ENCODE assay signal across 8 cellular contexts in genomic region chr11:40293655-40294342, GRCh38.
A peak's percentile ranks its signal among the peaks of the same experiment; 100 is the strongest.
DNase-seq lines count a peak whose midpoint lies in the region; ATAC-seq lines count a peak whose summit lies in the region.

No MANE protein-coding gene starts in this region.

- H3K27me3 ChIP-seq in Karpas-422 (ENCODE audit: low read length), result no peaks in the 10 kb centered on the region

- no peaks in the 10 kb centered on the region for H4K20me1 ChIP-seq in Karpas-422 (ENCODE audit: insufficient read depth, low read depth, low read length)

- no peak overlapping the region for H3K4me2 ChIP-seq in Karpas-422 (ENCODE audit: low read depth, low read length, poor library complexity, severe bottlenecking)

- H3K4me1 Mint-ChIP-seq in central memory CD8-positive, alpha-beta T cell, result no peaks in the 10 kb centered on the region

- H3K27me3 Mint-ChIP-seq in central memory CD8-positive, alpha-beta T cell, result no peaks in the 10 kb centered on the region

- H3K36me3 Mint-ChIP-seq in central memory CD8-positive, alpha-beta T cell (ENCODE audit: insufficient read depth), result peaks cover 2% of the 10 kb centered on the region

- no peak overlapping the region for H3K4me3 ChIP-seq in Karpas-422 (ENCODE audit: low read length)
- H3K4me3 ChIP-seq in skin epidermis, result peak overlapping the region; percentile 5 to 43 (median 24)

- no peaks in the 10 kb centered on the region for H3K4me1 ChIP-seq in Karpas-422 (ENCODE audit: low read length)

- H3K36me3 ChIP-seq in Karpas-422 (ENCODE audit: insufficient read depth, low read length), result no peaks in the 10 kb centered on the region

- peaks cover 5% of the 10 kb centered on the region for H3K9me3 ChIP-seq in Karpas-422 (ENCODE audit: low read length)

- peak; percentile 56 for DNase-seq in activated CD4-positive, alpha-beta T cell treated with anti-CD3 and anti-CD28 coated beads for 48 hours
- DNase-seq in activated CD4-positive, alpha-beta T cell treated with anti-CD3 and anti-CD28 coated beads for 4 hours, result no peak
- DNase-seq in H4 (ENCODE audit: low spot score), result peak; percentile 98
- DNase-seq in Karpas-422, result peak; percentile 79
- DNase-seq in SHP77 treated with DMSO at 0.1 percent for 48 hours (lab: John Stamatoyannopoulos, UW), result peak; percentile 64
- no peak for DNase-seq in central memory CD8-positive, alpha-beta T cell (ENCODE audit: low spot score in 2 of 2)
- peak; percentile 88 for DNase-seq in iris pigment epithelial cell (ENCODE audit: low read depth)

- peak overlapping the region; percentile 14 for H3K4me3 Mint-ChIP-seq in central memory CD8-positive, alpha-beta T cell

- no peak overlapping the region for H3K9ac ChIP-seq in Karpas-422 (ENCODE audit: low read length)

- no peaks in the 10 kb centered on the region for H3K9me2 ChIP-seq in Karpas-422 (replicated peaks; ENCODE audit: insufficient read depth, low read length)

- H3K79me2 ChIP-seq in Karpas-422 (ENCODE audit: low read length), result no peaks in the 10 kb centered on the region

- no peak overlapping the region for H3K27ac ChIP-seq in Karpas-422 (ENCODE audit: low read length)
- peak overlapping the region in 6 of 21 experiments; percentile 7 to 68 (median 38) for H3K27ac ChIP-seq in skin epidermis

- H2AFZ ChIP-seq in Karpas-422 (ENCODE audit: low read length), result no peak overlapping the region

- ATAC-seq in central memory CD8-positive, alpha-beta T cell (replicated peaks; ENCODE audit: extremely low read depth, poor library complexity, severe bottlenecking), result no peak

- H3K9me3 Mint-ChIP-seq in central memory CD8-positive, alpha-beta T cell, result peaks cover 10% of the 10 kb centered on the region

- no peak overlapping the region for H3K27ac Mint-ChIP-seq in central memory CD8-positive, alpha-beta T cell (ENCODE audit: low read depth)

Comparison
In these comparisons a context has a peak if more than half of its experiments do, and no peak if none do; other contexts are left out.
1. DNase-seq: peak in activated CD4-positive, alpha-beta T cell treated with anti-CD3 and anti-CD28 coated beads for 48 hours (single experiment), H4 (single experiment), Karpas-422 (single experiment), SHP77 treated with DMSO at 0.1 percent for 48 hours (single experiment) and iris pigment epithelial cell (single experiment); none in activated CD4-positive, alpha-beta T cell treated with anti-CD3 and anti-CD28 coated beads for 4 hours (0 of 2) and central memory CD8-positive, alpha-beta T cell (0 of 2).